ENCODE assay signal across 8 cellular contexts in genomic region chr14:63220526-63220925, GRCh38. TPM values are rescaled to one million over a fixed set of nuclear protein-coding genes. Genes with fewer than 3 reads are reported as not detected.
"Had no signal": no experiment of that assay in that cellular context is flagged by ENCODE, and none has a peak within 500 bp of the region (broad histone marks: within the 10 kb centered on the region; RNA-seq: fewer than 3 reads in every experiment).

No MANE protein-coding gene starts in this region.

- H2AFZ ChIP-seq: GM23248 had no signal

- H3K27ac ChIP-seq: GM23248, HL-60 had no signal

- H3K4me3 ChIP-seq: GM23248, K562 had no signal

- H3K9ac ChIP-seq: GM23248 had no signal

- DNase-seq: GM23248, GOT3, H7, HCEC 1CT, IMR-90, KG1 had no signal

RNA-seq across cellular contexts. Expression of gene RHOJ, which starts 16.3 kb away (rescaled TPM):
- total RNA-seq: H7, K562 had no signal
